In the genomic region with DNA sequence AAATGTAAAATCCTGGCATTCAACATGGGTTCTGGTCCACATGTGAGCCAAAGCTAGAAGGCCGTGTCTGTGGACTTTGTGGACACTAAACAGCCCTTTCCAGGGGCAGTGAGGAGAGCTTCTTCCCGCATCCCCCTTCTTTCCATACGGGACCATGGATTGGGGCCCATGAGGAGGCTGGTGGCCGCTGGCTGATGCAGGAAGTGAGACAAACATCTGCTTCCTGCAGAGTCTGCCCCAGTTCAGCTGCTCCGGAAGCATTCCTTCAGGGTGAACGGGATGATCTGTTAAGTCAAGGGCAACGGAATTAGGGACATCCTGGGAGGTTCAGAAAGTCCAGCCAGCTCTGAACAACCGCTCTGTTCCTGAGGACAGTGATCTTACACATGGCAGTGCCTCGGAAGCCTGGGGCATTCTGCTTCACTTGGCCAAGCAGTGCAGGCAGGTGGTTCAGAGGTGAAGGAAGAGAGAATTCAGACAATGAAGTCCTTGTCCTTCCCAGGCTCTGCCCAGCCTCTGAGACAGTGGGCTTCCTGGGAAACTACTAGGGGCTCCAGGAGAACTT, we compare ENCODE assay signal across 1 cellular context.
TF ChIP-seq lines count a peak whose summit lies in the region.

No MANE protein-coding gene starts in this region.

TF ChIP-seq in HepG2, 621 proteins besides CTCF, POLR2A, EP300 and RAD21 (continued from another document):
- TF ChIP-seq WIZ (CRISPR knock-in tag; IDR thresholded peaks at IDR 0.05) (peak; percentile 76), SMAD3 (CRISPR knock-in tag; IDR thresholded peaks at IDR 0.05) (no peak), TEAD3 (CRISPR knock-in tag; optimal IDR thresholded peaks at IDR 0.05; ENCODE audit: borderline replicate concordance) (no peak), ZFP1 (CRISPR knock-in tag; IDR thresholded peaks at IDR 0.05) (no peak), ZMYM4 (CRISPR knock-in tag; IDR thresholded peaks at IDR 0.05) (0 out of 2 replicates have a peak, but pooled peaks have one; percentile 32), IRX3 (CRISPR knock-in tag; IDR thresholded peaks at IDR 0.05; ENCODE audit: borderline replicate concordance, low read depth) (no peak), KAT2B (IDR thresholded peaks at IDR 0.05; ENCODE audit: borderline replicate concordance, low read depth, low read length) (no peak), ZNF749 (CRISPR knock-in tag; IDR thresholded peaks at IDR 0.05; ENCODE audit: borderline replicate concordance) (no peak), ZNF563 (CRISPR knock-in tag; IDR thresholded peaks at IDR 0.05) (no peak), ZNF670 (CRISPR knock-in tag; IDR thresholded peaks at IDR 0.05; ENCODE audit: borderline replicate concordance) (no peak)
- TF ChIP-seq, protein P1, sequence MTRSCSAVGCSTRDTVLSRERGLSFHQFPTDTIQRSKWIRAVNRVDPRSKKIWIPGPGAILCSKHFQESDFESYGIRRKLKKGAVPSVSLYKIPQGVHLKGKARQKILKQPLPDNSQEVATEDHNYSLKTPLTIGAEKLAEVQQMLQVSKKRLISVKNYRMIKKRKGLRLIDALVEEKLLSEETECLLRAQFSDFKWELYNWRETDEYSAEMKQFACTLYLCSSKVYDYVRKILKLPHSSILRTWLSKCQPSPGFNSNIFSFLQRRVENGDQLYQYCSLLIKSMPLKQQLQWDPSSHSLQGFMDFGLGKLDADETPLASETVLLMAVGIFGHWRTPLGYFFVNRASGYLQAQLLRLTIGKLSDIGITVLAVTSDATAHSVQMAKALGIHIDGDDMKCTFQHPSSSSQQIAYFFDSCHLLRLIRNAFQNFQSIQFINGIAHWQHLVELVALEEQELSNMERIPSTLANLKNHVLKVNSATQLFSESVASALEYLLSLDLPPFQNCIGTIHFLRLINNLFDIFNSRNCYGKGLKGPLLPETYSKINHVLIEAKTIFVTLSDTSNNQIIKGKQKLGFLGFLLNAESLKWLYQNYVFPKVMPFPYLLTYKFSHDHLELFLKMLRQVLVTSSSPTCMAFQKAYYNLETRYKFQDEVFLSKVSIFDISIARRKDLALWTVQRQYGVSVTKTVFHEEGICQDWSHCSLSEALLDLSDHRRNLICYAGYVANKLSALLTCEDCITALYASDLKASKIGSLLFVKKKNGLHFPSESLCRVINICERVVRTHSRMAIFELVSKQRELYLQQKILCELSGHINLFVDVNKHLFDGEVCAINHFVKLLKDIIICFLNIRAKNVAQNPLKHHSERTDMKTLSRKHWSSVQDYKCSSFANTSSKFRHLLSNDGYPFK (CRISPR knock-in tag; IDR thresholded peaks at IDR 0.05; ENCODE audit: borderline replicate concordance) = no peak
- TF ChIP-seq, protein P2, sequence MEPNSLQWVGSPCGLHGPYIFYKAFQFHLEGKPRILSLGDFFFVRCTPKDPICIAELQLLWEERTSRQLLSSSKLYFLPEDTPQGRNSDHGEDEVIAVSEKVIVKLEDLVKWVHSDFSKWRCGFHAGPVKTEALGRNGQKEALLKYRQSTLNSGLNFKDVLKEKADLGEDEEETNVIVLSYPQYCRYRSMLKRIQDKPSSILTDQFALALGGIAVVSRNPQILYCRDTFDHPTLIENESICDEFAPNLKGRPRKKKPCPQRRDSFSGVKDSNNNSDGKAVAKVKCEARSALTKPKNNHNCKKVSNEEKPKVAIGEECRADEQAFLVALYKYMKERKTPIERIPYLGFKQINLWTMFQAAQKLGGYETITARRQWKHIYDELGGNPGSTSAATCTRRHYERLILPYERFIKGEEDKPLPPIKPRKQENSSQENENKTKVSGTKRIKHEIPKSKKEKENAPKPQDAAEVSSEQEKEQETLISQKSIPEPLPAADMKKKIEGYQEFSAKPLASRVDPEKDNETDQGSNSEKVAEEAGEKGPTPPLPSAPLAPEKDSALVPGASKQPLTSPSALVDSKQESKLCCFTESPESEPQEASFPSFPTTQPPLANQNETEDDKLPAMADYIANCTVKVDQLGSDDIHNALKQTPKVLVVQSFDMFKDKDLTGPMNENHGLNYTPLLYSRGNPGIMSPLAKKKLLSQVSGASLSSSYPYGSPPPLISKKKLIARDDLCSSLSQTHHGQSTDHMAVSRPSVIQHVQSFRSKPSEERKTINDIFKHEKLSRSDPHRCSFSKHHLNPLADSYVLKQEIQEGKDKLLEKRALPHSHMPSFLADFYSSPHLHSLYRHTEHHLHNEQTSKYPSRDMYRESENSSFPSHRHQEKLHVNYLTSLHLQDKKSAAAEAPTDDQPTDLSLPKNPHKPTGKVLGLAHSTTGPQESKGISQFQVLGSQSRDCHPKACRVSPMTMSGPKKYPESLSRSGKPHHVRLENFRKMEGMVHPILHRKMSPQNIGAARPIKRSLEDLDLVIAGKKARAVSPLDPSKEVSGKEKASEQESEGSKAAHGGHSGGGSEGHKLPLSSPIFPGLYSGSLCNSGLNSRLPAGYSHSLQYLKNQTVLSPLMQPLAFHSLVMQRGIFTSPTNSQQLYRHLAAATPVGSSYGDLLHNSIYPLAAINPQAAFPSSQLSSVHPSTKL (CRISPR knock-in tag; IDR thresholded peaks at IDR 0.05) = no peak; the same call in 1 of the 2 replicates
- TF ChIP-seq, protein P3, sequence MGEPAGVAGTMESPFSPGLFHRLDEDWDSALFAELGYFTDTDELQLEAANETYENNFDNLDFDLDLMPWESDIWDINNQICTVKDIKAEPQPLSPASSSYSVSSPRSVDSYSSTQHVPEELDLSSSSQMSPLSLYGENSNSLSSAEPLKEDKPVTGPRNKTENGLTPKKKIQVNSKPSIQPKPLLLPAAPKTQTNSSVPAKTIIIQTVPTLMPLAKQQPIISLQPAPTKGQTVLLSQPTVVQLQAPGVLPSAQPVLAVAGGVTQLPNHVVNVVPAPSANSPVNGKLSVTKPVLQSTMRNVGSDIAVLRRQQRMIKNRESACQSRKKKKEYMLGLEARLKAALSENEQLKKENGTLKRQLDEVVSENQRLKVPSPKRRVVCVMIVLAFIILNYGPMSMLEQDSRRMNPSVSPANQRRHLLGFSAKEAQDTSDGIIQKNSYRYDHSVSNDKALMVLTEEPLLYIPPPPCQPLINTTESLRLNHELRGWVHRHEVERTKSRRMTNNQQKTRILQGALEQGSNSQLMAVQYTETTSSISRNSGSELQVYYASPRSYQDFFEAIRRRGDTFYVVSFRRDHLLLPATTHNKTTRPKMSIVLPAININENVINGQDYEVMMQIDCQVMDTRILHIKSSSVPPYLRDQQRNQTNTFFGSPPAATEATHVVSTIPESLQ (CRISPR knock-in tag; conservative IDR thresholded peaks at IDR 0.05) = no peak
